ENCODE assay signal across 8 cellular contexts in the genomic region with DNA sequence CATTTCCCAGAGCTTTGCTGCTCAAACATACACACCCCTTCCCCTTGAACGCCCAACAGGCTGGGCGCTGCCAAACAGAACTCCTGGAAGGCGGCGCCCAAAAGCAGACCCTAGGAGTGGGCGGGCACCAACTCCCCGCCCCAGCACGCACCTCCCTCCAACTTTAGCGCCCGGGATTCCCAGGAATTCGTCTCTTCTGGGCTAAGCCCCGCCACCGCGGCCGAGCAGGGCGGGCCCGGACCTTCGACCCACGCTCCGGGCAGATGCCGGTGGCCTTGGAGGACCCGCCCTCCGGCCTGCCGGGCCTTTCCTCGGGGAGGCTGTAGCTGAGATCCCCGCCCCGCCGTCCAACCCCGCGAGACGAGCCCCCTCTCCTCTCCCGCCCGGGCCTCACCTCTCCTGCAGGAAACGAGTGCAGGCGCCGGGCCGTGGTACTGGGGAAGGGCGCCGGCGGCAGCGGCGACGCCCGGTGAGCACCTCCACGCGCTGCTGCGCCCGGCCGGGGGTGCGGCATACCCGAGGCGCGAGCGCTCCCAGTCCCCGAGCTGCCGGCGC. TPM values are rescaled to one million over a fixed set of nuclear protein-coding genes. Genes with fewer than 3 reads are reported as not detected.
DNase-seq lines count a peak whose midpoint lies in the region; ATAC-seq and TF ChIP-seq lines count a peak whose summit lies in the region.

No MANE protein-coding gene starts in this region.

- 1% methylated on average over 45 to 56 of the region's 56 CpGs for WGBS in aorta, 2 donors

- H3K27me3 Mint-ChIP-seq in CD8-positive, alpha-beta T cell (ENCODE audit: low read depth), result no peaks in the 10 kb centered on the region
- peaks cover 3% of the 10 kb centered on the region for H3K27me3 Mint-ChIP-seq in activated CD8-positive, alpha-beta T cell treated with anti-CD3 and anti-CD28 coated beads for 36 hours

- POLR2A ChIA-PET in CD8-positive, alpha-beta T cell (lab: Charles Lee), result interaction anchor here (0.8 to 1.6 kb wide), 4 partner anchors 11 to 253 kb away, joined by 3 to 7 read pairs (median 4); a partner anchor contains a TSS
- POLR2A ChIA-PET in activated CD8-positive, alpha-beta T cell treated with anti-CD3 and anti-CD28 coated beads for 36 hours (lab: Charles Lee), result interaction anchor here (0.7 to 1.7 kb wide), 4 partner anchors 11 to 261 kb away, joined by 3 read pairs; no protein-coding TSS in a partner anchor

- no peaks in the 10 kb centered on the region for H3K36me3 ChIP-seq in CD8-positive, alpha-beta T cell (ENCODE audit: insufficient read depth, low read length)
- H3K36me3 ChIP-seq in muscle layer of duodenum (ENCODE audit: control insufficient read depth in 1 of 2, insufficient read depth in 2 of 2, low read length in 2 of 2) (no peaks in the 10 kb centered on the region), aorta (ENCODE audit: control insufficient read depth in 1 of 2, insufficient read depth in 2 of 2, low read length in 1 of 2) (no peaks in the 10 kb centered on the region)

- CTCF ChIA-PET in CD8-positive, alpha-beta T cell (lab: Charles Lee), result interaction anchor here (0.6 to 2.1 kb wide), 3 partner anchors 11 to 198 kb away, joined by 3 to 6 read pairs (median 3); a partner anchor contains a TSS
- CTCF ChIA-PET in activated CD8-positive, alpha-beta T cell treated with anti-CD3 and anti-CD28 coated beads for 36 hours (lab: Charles Lee), result interaction anchor here (1.3 to 5.9 kb wide), 2 partner anchors 19 to 60 kb away, joined by 5 to 43 read pairs; no protein-coding TSS in a partner anchor

- H3K27ac Mint-ChIP-seq in CD8-positive, alpha-beta T cell, result peak overlapping the region; percentile 84
- peak overlapping the region; percentile 76 for H3K27ac Mint-ChIP-seq in activated CD8-positive, alpha-beta T cell treated with anti-CD3 and anti-CD28 coated beads for 36 hours

- no peaks in the 10 kb centered on the region for H3K9me3 ChIP-seq in CD8-positive, alpha-beta T cell (ENCODE audit: low read length)
- H3K9me3 ChIP-seq in muscle layer of duodenum (ENCODE audit: control insufficient read depth in 1 of 2, low read length in 2 of 2) (no peaks in the 10 kb centered on the region), aorta (ENCODE audit: control insufficient read depth, low read length) (no peaks in the 10 kb centered on the region)

- peak overlapping the region; percentile 61 for H3K27ac ChIP-seq in CD8-positive, alpha-beta T cell (ENCODE audit: low read depth, low read length)
- peak overlapping the region; percentile 58 for H3K27ac ChIP-seq in muscle layer of duodenum (ENCODE audit: low read length)
- H3K27ac ChIP-seq in aorta (ENCODE audit: low read depth in 1 of 2, low read length in 2 of 2), result peak overlapping the region; percentile 65 to 95

- H3K9me3 Mint-ChIP-seq in CD8-positive, alpha-beta T cell, result no peaks in the 10 kb centered on the region
- no peaks in the 10 kb centered on the region for H3K9me3 Mint-ChIP-seq in activated CD8-positive, alpha-beta T cell treated with anti-CD3 and anti-CD28 coated beads for 36 hours

- H3K4me3 ChIP-seq in CD8-positive, alpha-beta T cell (ENCODE audit: low read depth, low read length), result peak overlapping the region; percentile 71
- peak overlapping the region; percentile 70 to 86 for H3K4me3 ChIP-seq in muscle layer of duodenum (ENCODE audit: low read depth in 1 of 2, low read length in 2 of 2)
- peak overlapping the region; percentile 52 to 86 for H3K4me3 ChIP-seq in aorta (ENCODE audit: low read length in 2 of 2)

- H3K27me3 ChIP-seq in CD8-positive, alpha-beta T cell (ENCODE audit: insufficient read depth, low read length), result no peaks in the 10 kb centered on the region
- no peaks in the 10 kb centered on the region for H3K27me3 ChIP-seq in muscle layer of duodenum (ENCODE audit: low read depth, low read length)
- no peaks in the 10 kb centered on the region for H3K27me3 ChIP-seq in aorta (ENCODE audit: control insufficient read depth in 1 of 2, insufficient read depth in 2 of 2, low read length in 1 of 2)

- intact Hi-C loops in CD8-positive, alpha-beta T cell (cut with DNase I, micrococcal nuclease), result loop anchor here (1.0 to 10.0 kb wide), 13 partner anchors 18 to 1849 kb away; a partner anchor contains a TSS
- intact Hi-C loops in activated CD8-positive, alpha-beta T cell treated with anti-CD3 and anti-CD28 coated beads for 36 hours (cut with micrococcal nuclease), result no loop called here
- intact Hi-C loops in aorta (cut with DNase I), result loop anchor here in 1 of 2 donors (5.0 to 10.0 kb wide), 2 partner anchors 101 to 251 kb away; a partner anchor contains a TSS

- peaks cover 14% of the 10 kb centered on the region for H3K4me1 ChIP-seq in CD8-positive, alpha-beta T cell (ENCODE audit: insufficient read depth, low read length)
- H3K4me1 ChIP-seq in muscle layer of duodenum (ENCODE audit: control insufficient read depth in 1 of 2, insufficient read depth in 2 of 2, low read length in 2 of 2) (peaks cover 11 to 23% of the 10 kb centered on the region in 2 donors), aorta (ENCODE audit: control insufficient read depth in 1 of 2, insufficient read depth in 2 of 2, low read length in 2 of 2) (peaks cover 0 to 2% of the 10 kb centered on the region in 2 donors)

- TF ChIP-seq CTCF in CD8-positive, alpha-beta T cell (IDR thresholded peaks at IDR 0.05), result no peak
- no peak for TF ChIP-seq CTCF in activated CD8-positive, alpha-beta T cell treated with anti-CD3 and anti-CD28 coated beads for 36 hours (IDR thresholded peaks at IDR 0.05)

- peak overlapping the region; percentile 87 for H3K4me3 Mint-ChIP-seq in CD8-positive, alpha-beta T cell
- H3K4me3 Mint-ChIP-seq in activated CD8-positive, alpha-beta T cell treated with anti-CD3 and anti-CD28 coated beads for 36 hours, result peak overlapping the region; percentile 86

- peaks cover 34% of the 10 kb centered on the region for H3K4me1 Mint-ChIP-seq in CD8-positive, alpha-beta T cell (ENCODE audit: low read depth)
- peaks cover 28% of the 10 kb centered on the region for H3K4me1 Mint-ChIP-seq in activated CD8-positive, alpha-beta T cell treated with anti-CD3 and anti-CD28 coated beads for 36 hours (ENCODE audit: low read depth)

- peak in 2 of 7 experiments; percentile 1 to 22 for DNase-seq in CD8-positive, alpha-beta T cell
- peak; percentile 80 for DNase-seq in NCI-H2227 treated with DMSO at 0.1 percent for 48 hours (lab: John Stamatoyannopoulos, UW)
- DNase-seq in activated CD8-positive, alpha-beta T cell treated with anti-CD3 and anti-CD28 coated beads for 36 hours, result no peak
- DNase-seq in fibroblast of gingiva (ENCODE audit: low read depth), result peak; percentile 38
- peak; percentile 81 to 90 for DNase-seq in aorta

- H3K36me3 Mint-ChIP-seq in CD8-positive, alpha-beta T cell, result peaks cover 4% of the 10 kb centered on the region
- peaks cover under 1% of the 10 kb centered on the region for H3K36me3 Mint-ChIP-seq in activated CD8-positive, alpha-beta T cell treated with anti-CD3 and anti-CD28 coated beads for 36 hours (ENCODE audit: low read depth)

- ATAC-seq in CD8-positive, alpha-beta T cell, result no peak
- peak; percentile 21 for ATAC-seq in GM18873 (IDR thresholded peaks at IDR 0.05; ENCODE audit: low FRiP score, unreplicated experiment)
- ATAC-seq in HG03103 (IDR thresholded peaks at IDR 0.05; ENCODE audit: low read depth, unreplicated experiment), result peak; percentile 28
- peak; percentile 1 for ATAC-seq in activated CD8-positive, alpha-beta T cell treated with anti-CD3 and anti-CD28 coated beads for 36 hours
- peak; percentile 65 for ATAC-seq in aorta (ENCODE audit: low FRiP score)

RNA-seq across cellular contexts. Expression of a gene that starts 0.7 kb away (rescaled TPM):
- total RNA-seq in CD8-positive, alpha-beta T cell, result 1 to 10 TPM; 2.1 to 3.4 TPM
- total RNA-seq in activated CD8-positive, alpha-beta T cell treated with anti-CD3 and anti-CD28 coated beads for 36 hours, result 10 to 100 TPM; 34.8 to 38.0 TPM
- 10 to 100 TPM; 17.3 to 19.3 TPM for total RNA-seq in aorta
- 10 to 100 TPM in 1 of 2 donors, 1 to 10 TPM in 1; 6.6 to 32.9 TPM for polyA plus RNA-seq in aorta

Comparison
In these comparisons a context has a peak if more than half of its experiments do, and no peak if none do; other contexts are left out.
1. RNA of a gene that starts 0.7 kb away (total RNA-seq): 34.8 to 38.0 TPM in activated CD8-positive, alpha-beta T cell treated with anti-CD3 and anti-CD28 coated beads for 36 hours and 17.3 to 19.3 TPM in aorta; 2.1 to 3.4 TPM in CD8-positive, alpha-beta T cell; every median in the first group is over 4 times any median in the second.
2. Peak in every context shown above with its lines, with median percentiles within 50 percentile points of each other: H3K27ac ChIP-seq and H3K4me3 ChIP-seq.